ENCODE assay signal across 7 cellular contexts in genomic region chr14:36271939-36272907, GRCh38. TPM values are rescaled to one million over a fixed set of nuclear protein-coding genes. Genes with fewer than 3 reads are reported as not detected.
A peak's percentile ranks its signal among the peaks of the same experiment; 100 is the strongest.
DNase-seq lines count a peak whose midpoint lies in the region; ATAC-seq and TF ChIP-seq lines count a peak whose summit lies in the region.

No MANE protein-coding gene starts in this region.

- H3K36me3 ChIP-seq in HUES64 (ENCODE audit: insufficient read depth, low read length): no peaks in the 10 kb centered on the region
- H3K36me3 ChIP-seq in lung (ENCODE audit: control insufficient read depth in 2 of 2, insufficient read depth in 2 of 2, low read length in 2 of 2): no peaks in the 10 kb centered on the region
- no peaks in the 10 kb centered on the region for H3K36me3 ChIP-seq in subcutaneous abdominal adipose tissue (ENCODE audit: control insufficient read depth in 5 of 5, insufficient read depth in 5 of 5, low read length in 5 of 5)
- no peaks in the 10 kb centered on the region for H3K36me3 ChIP-seq in effector memory CD4-positive, alpha-beta T cell (ENCODE audit: control insufficient read depth, insufficient read depth, low read length)

- peak; percentile 13 for DNase-seq in activated naive CD8-positive, alpha-beta T cell treated with anti-CD3 and anti-CD28 coated beads, Interleukin-2, amount 50 U/mL, for 24 hours
- no peak for DNase-seq in lung (ENCODE audit: low spot score)
- no peak for DNase-seq in inferior parietal cortex (ENCODE audit: extremely low spot score)
- DNase-seq in effector memory CD4-positive, alpha-beta T cell: no peak
- no peak for DNase-seq in cerebellar nuclear complex (lab: John Stamatoyannopoulos, UW)

- H3K36me3 Mint-ChIP-seq in activated naive CD8-positive, alpha-beta T cell treated with anti-CD3 and anti-CD28 coated beads, Interleukin-2, amount 50 U/mL, for 24 hours (ENCODE audit: low read depth): no peaks in the 10 kb centered on the region

- no peak overlapping the region for H3K27ac Mint-ChIP-seq in activated naive CD8-positive, alpha-beta T cell treated with anti-CD3 and anti-CD28 coated beads, Interleukin-2, amount 50 U/mL, for 24 hours

- no peaks in the 10 kb centered on the region for H3K9me3 ChIP-seq in HUES64 (ENCODE audit: insufficient read depth, low read depth, low read length)
- no peaks in the 10 kb centered on the region for H3K9me3 ChIP-seq in lung (ENCODE audit: control insufficient read depth in 2 of 2, insufficient read depth in 1 of 2, low read length in 1 of 2)
- H3K9me3 ChIP-seq in subcutaneous abdominal adipose tissue (ENCODE audit: control insufficient read depth in 5 of 5, low read length in 5 of 5): no peaks in the 10 kb centered on the region
- no peaks in the 10 kb centered on the region for H3K9me3 ChIP-seq in effector memory CD4-positive, alpha-beta T cell (ENCODE audit: control insufficient read depth, low read length)

- H3K27me3 ChIP-seq in HUES64 (ENCODE audit: insufficient read depth, low read length): peaks cover 25% of the 10 kb centered on the region
- H3K27me3 ChIP-seq in lung (ENCODE audit: control insufficient read depth, insufficient read depth): no peaks in the 10 kb centered on the region
- H3K27me3 ChIP-seq in subcutaneous abdominal adipose tissue (ENCODE audit: control insufficient read depth in 5 of 5, insufficient read depth in 4 of 5, low read length in 5 of 5): peaks cover 6 to 26% (median 18%) of the 10 kb centered on the region in 5 donors
- H3K27me3 ChIP-seq in effector memory CD4-positive, alpha-beta T cell (replicated peaks; ENCODE audit: control insufficient read depth, insufficient read depth, low read length, poor library complexity, severe bottlenecking): peaks cover 7% of the 10 kb centered on the region

- no peaks in the 10 kb centered on the region for H3K9me3 Mint-ChIP-seq in activated naive CD8-positive, alpha-beta T cell treated with anti-CD3 and anti-CD28 coated beads, Interleukin-2, amount 50 U/mL, for 24 hours

- peak overlapping the region; percentile 70 for H3K4me3 Mint-ChIP-seq in activated naive CD8-positive, alpha-beta T cell treated with anti-CD3 and anti-CD28 coated beads, Interleukin-2, amount 50 U/mL, for 24 hours

- no peak for TF ChIP-seq CTCF in lung (IDR thresholded peaks at IDR 0.05; ENCODE audit: control extremely low read depth, extremely low read depth)

- H3K27me3 Mint-ChIP-seq in activated naive CD8-positive, alpha-beta T cell treated with anti-CD3 and anti-CD28 coated beads, Interleukin-2, amount 50 U/mL, for 24 hours: peaks cover 49% of the 10 kb centered on the region

- no peak overlapping the region for H3K27ac ChIP-seq in HUES64 (ENCODE audit: low read depth, low read length)
- H3K27ac ChIP-seq in lung (ENCODE audit: low read depth in 1 of 2, low read length in 1 of 2): peak overlapping the region in 1 of 2 donors; percentile 86
- no peak overlapping the region for H3K27ac ChIP-seq in subcutaneous abdominal adipose tissue (ENCODE audit: low read depth, low read length)
- no peak overlapping the region for H3K27ac ChIP-seq in effector memory CD4-positive, alpha-beta T cell (ENCODE audit: insufficient read depth, low read length, poor library complexity, severe bottlenecking)

- H3K4me3 ChIP-seq in HUES64 (ENCODE audit: low read length) (peak overlapping the region; percentile 8; the same call in 1 of the 2 replicates), lung (peak overlapping the region; percentile 7), subcutaneous abdominal adipose tissue (ENCODE audit: low read depth in 1 of 5, low read length in 5 of 5) (peak overlapping the region; percentile 54 to 70 (median 58))
- H3K4me3 ChIP-seq in effector memory CD4-positive, alpha-beta T cell (ENCODE audit: insufficient read depth, low read depth, low read length, poor library complexity, severe bottlenecking): no peak overlapping the region

- H3K4me1 ChIP-seq in HUES64 (ENCODE audit: insufficient read depth, low read length) (peaks cover 92% of the 10 kb centered on the region), lung (ENCODE audit: control insufficient read depth in 2 of 2, insufficient read depth in 2 of 2, low read length in 2 of 2) (peaks cover 0 to 2% of the 10 kb centered on the region in 2 donors), subcutaneous abdominal adipose tissue (ENCODE audit: control insufficient read depth in 5 of 5, insufficient read depth in 5 of 5, low read length in 5 of 5) (peaks cover 0 to 11% (median 7%) of the 10 kb centered on the region in 5 donors)
- peaks cover 4% of the 10 kb centered on the region for H3K4me1 ChIP-seq in effector memory CD4-positive, alpha-beta T cell (ENCODE audit: control insufficient read depth, insufficient read depth, low read length, poor library complexity, severe bottlenecking)

- 91% methylated on average over 28 of the region's 29 CpGs for WGBS in HUES64
- WGBS in lung, 2 donors: 5 to 7% methylated on average over 29 of the region's 29 CpGs

- H3K4me1 Mint-ChIP-seq in activated naive CD8-positive, alpha-beta T cell treated with anti-CD3 and anti-CD28 coated beads, Interleukin-2, amount 50 U/mL, for 24 hours: peaks cover 9% of the 10 kb centered on the region

- H3K9ac ChIP-seq in HUES64 (ENCODE audit: low read depth, low read length) (no peak overlapping the region), subcutaneous abdominal adipose tissue (ENCODE audit: low read length in 5 of 5) (peak overlapping the region in 1 of 5 donors; percentile 25)

- ATAC-seq in activated naive CD8-positive, alpha-beta T cell treated with anti-CD3 and anti-CD28 coated beads, Interleukin-2, amount 50 U/mL, for 24 hours: peak; percentile 83
- peak; percentile 23 for ATAC-seq in lung (ENCODE audit: insufficient read depth, low FRiP score)

RNA-seq across cellular contexts. Expression of gene MBIP, which starts 48.2 kb away (rescaled TPM):
- polyA plus RNA-seq in HUES64 (2013, experiment 1 of 2): 27.0 TPM
- 29.8 TPM for polyA plus RNA-seq in HUES64 (2013, experiment 2 of 2)
- 100 to 1,000 TPM in 1 of 2 donors, 10 to 100 TPM in 1; 80.4 to 484 TPM for total RNA-seq in lung
- polyA plus RNA-seq in lung: 10 to 100 TPM; 32.5 to 88.2 TPM
